25 cellular contexts compared by ENCODE assay signal in genomic region chr1:194367121-194367520, GRCh38.
"Had no signal": no experiment of that assay in that cellular context is flagged by ENCODE, and none has a peak within 500 bp of the region (broad histone marks: within the 10 kb centered on the region; RNA-seq: fewer than 3 reads in every experiment).

No MANE protein-coding gene starts in this region.

- H3K27me3 ChIP-seq: body of pancreas, gastrocnemius medialis, neutrophil, ovary, sigmoid colon, stomach, thyroid gland had no signal

- H3K27me3 Mint-ChIP-seq: naive B cell; stimulated activated naive B cell treated with anti-CD40 and anti-IgM and Interleukin-4, amounts not matched to agents 10 μg/mL and 1 μg/mL and 100 μg/mL, for 72 hours had no signal

- H3K36me3 ChIP-seq: gastrocnemius medialis, neutrophil, ovary, prostate gland, sigmoid colon, stomach, thyroid gland had no signal

- ATAC-seq: activated CD4-positive, alpha-beta T cell treated with anti-CD3 and anti-CD28 coated beads for 36 hours; activated naive CD4-positive, alpha-beta T cell treated with anti-CD3 and anti-CD28 coated beads, Interleukin-2, amount 50 U/mL, for 72 hours; activated T-cell treated with anti-CD3 and anti-CD28 coated beads, Interleukin-2, amount 50 U/mL, for 72 hours; body of pancreas; gastrocnemius medialis; left colon; stimulated activated naive B cell treated with anti-CD40 and anti-IgM and Interleukin-4, amounts not matched to agents 10 μg/mL and 1 μg/mL and 100 μg/mL, for 72 hours had no signal

- H3K4me3 Mint-ChIP-seq: activated CD4-positive, alpha-beta T cell treated with anti-CD3 and anti-CD28 coated beads for 36 hours; activated T-cell treated with anti-CD3 and anti-CD28 coated beads, Interleukin-2, amount 50 U/mL, for 72 hours; mesothelial cell of epicardium; naive B cell; nephron progenitor cell; stimulated activated naive B cell treated with anti-CD40 and anti-IgM and Interleukin-4, amounts not matched to agents 10 μg/mL and 1 μg/mL and 100 μg/mL, for 72 hours had no signal

- H3K36me3 Mint-ChIP-seq: activated naive CD4-positive, alpha-beta T cell treated with anti-CD3 and anti-CD28 coated beads, Interleukin-2, amount 50 U/mL, for 72 hours; mesothelial cell of epicardium; naive B cell; stimulated activated naive B cell treated with anti-CD40 and anti-IgM and Interleukin-4, amounts not matched to agents 10 μg/mL and 1 μg/mL and 100 μg/mL, for 72 hours had no signal

- H3K27ac ChIP-seq: body of pancreas, gastrocnemius medialis, neutrophil, ovary, prostate gland, sigmoid colon, stomach, thyroid gland had no signal

- H3K9me3 ChIP-seq: body of pancreas, gastrocnemius medialis, neutrophil, ovary, prostate gland, sigmoid colon, stomach, thyroid gland had no signal

- H3K9me3 Mint-ChIP-seq: activated T-cell treated with anti-CD3 and anti-CD28 coated beads, Interleukin-2, amount 50 U/mL, for 72 hours; naive B cell; nephron progenitor cell; stimulated activated naive B cell treated with anti-CD40 and anti-IgM and Interleukin-4, amounts not matched to agents 10 μg/mL and 1 μg/mL and 100 μg/mL, for 72 hours had no signal

- DNase-seq: activated CD4-positive, alpha-beta T cell treated with anti-CD3 and anti-CD28 coated beads for 36 hours; activated CD4-positive, CD25-positive, alpha-beta regulatory T cell; activated naive CD4-positive, alpha-beta T cell; activated T-cell treated with anti-CD3 and anti-CD28 coated beads for 4 hours; activated T-cell treated with anti-CD3 and anti-CD28 coated beads, Interleukin-2, amount 50 U/mL, for 72 hours; body of pancreas; effector CD8-positive, alpha-beta T cell; gastrocnemius medialis; glutamatergic neuron; kidney; left colon; naive B cell; nephron progenitor cell; ovary; retina; sigmoid colon; small intestine; stimulated activated CD4-positive, alpha-beta T cell treated with anti-CD3 and anti-CD28 coated beads, Interleukin-1b, Interleukin-23, amount 100 ng/mL, for 48 hours; stimulated activated naive B cell treated with anti-CD40 and anti-IgM and Interleukin-4, amounts not matched to agents 10 μg/mL and 1 μg/mL and 100 μg/mL, for 72 hours; stomach; thyroid gland had no signal

- H3K4me1 Mint-ChIP-seq: activated CD4-positive, alpha-beta T cell treated with anti-CD3 and anti-CD28 coated beads for 36 hours; naive B cell; nephron progenitor cell; stimulated activated naive B cell treated with anti-CD40 and anti-IgM and Interleukin-4, amounts not matched to agents 10 μg/mL and 1 μg/mL and 100 μg/mL, for 72 hours had no signal

- H3K27ac Mint-ChIP-seq: activated CD4-positive, alpha-beta T cell treated with anti-CD3 and anti-CD28 coated beads for 36 hours; activated naive CD4-positive, alpha-beta T cell treated with anti-CD3 and anti-CD28 coated beads, Interleukin-2, amount 50 U/mL, for 72 hours; activated T-cell treated with anti-CD3 and anti-CD28 coated beads, Interleukin-2, amount 50 U/mL, for 72 hours; mesothelial cell of epicardium; naive B cell; nephron progenitor cell; stimulated activated naive B cell treated with anti-CD40 and anti-IgM and Interleukin-4, amounts not matched to agents 10 μg/mL and 1 μg/mL and 100 μg/mL, for 72 hours had no signal

- H3K4me1 ChIP-seq: body of pancreas, gastrocnemius medialis, prostate gland, sigmoid colon, stomach, thyroid gland had no signal

- H3K4me3 ChIP-seq: body of pancreas, gastrocnemius medialis, ovary, prostate gland, sigmoid colon, stomach, thyroid gland had no signal
